ENCODE assay signal across 1 cellular context in genomic region chr4:139557506-139558110, GRCh38.
TF ChIP-seq lines count a peak whose summit lies in the region.

No MANE protein-coding gene starts in this region.

TF ChIP-seq in HepG2, 621 proteins besides CTCF, POLR2A, EP300 and RAD21 (continued from another document):
- TF ChIP-seq ZNF704 (CRISPR knock-in tag; IDR thresholded peaks at IDR 0.05; ENCODE audit: borderline replicate concordance) (no peak), ZZZ3 (CRISPR knock-in tag; IDR thresholded peaks at IDR 0.05; ENCODE audit: borderline replicate concordance) (no peak), JUND (CRISPR knock-in tag; IDR thresholded peaks at IDR 0.05) (no peak), HES4 (CRISPR knock-in tag; IDR thresholded peaks at IDR 0.05; ENCODE audit: borderline replicate concordance) (no peak), ZNF816 (CRISPR knock-in tag; IDR thresholded peaks at IDR 0.05; ENCODE audit: borderline replicate concordance) (no peak)
